ENCODE assay signal across 1 cellular context in the genomic region with DNA sequence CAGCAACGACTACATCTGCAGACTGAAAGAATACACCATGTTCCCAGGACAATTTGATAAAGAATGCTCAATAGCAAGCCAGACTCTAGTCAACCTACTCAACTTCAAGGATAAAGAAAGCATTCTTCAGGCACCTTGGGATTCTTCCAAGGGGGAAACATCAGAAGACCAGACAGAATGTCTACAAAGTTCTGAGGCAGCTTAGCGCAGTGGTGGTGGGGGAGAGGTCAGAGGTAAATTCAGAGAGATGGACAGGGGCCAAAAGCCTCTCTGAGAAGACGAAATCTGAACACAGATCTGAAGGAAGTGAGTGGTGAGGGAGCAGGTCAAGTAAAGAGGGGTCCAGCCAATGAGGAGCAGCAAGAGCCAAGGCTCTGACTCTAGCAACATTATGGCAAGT.
TF ChIP-seq lines count a peak whose summit lies in the region.

No MANE protein-coding gene starts in this region.

TF ChIP-seq in SK-N-SH treated with all-trans-retinoic acid at 6 μM for 48 hours, 23 proteins besides CTCF, POLR2A, EP300 and RAD21 (continued from another document):
- TF ChIP-seq, protein P1, sequence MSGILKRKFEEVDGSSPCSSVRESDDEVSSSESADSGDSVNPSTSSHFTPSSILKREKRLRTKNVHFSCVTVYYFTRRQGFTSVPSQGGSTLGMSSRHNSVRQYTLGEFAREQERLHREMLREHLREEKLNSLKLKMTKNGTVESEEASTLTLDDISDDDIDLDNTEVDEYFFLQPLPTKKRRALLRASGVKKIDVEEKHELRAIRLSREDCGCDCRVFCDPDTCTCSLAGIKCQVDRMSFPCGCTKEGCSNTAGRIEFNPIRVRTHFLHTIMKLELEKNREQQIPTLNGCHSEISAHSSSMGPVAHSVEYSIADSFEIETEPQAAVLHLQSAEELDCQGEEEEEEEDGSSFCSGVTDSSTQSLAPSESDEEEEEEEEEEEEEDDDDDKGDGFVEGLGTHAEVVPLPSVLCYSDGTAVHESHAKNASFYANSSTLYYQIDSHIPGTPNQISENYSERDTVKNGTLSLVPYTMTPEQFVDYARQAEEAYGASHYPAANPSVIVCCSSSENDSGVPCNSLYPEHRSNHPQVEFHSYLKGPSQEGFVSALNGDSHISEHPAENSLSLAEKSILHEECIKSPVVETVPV (CRISPR knock-in tag; IDR thresholded peaks at IDR 0.05): no peak
- TF ChIP-seq OSR1 (CRISPR knock-in tag; IDR thresholded peaks at IDR 0.05): no peak
- TF ChIP-seq PPARA (CRISPR knock-in tag; IDR thresholded peaks at IDR 0.05; ENCODE audit: borderline replicate concordance): no peak
- no peak for TF ChIP-seq ZNF565 (CRISPR knock-in tag; conservative IDR thresholded peaks at IDR 0.05; ENCODE audit: low read depth)
- no peak for TF ChIP-seq ZNF70 (CRISPR knock-in tag; IDR thresholded peaks at IDR 0.05)
- TF ChIP-seq ESRRG (CRISPR knock-in tag; IDR thresholded peaks at IDR 0.05): no peak
- TF ChIP-seq, protein P2, sequence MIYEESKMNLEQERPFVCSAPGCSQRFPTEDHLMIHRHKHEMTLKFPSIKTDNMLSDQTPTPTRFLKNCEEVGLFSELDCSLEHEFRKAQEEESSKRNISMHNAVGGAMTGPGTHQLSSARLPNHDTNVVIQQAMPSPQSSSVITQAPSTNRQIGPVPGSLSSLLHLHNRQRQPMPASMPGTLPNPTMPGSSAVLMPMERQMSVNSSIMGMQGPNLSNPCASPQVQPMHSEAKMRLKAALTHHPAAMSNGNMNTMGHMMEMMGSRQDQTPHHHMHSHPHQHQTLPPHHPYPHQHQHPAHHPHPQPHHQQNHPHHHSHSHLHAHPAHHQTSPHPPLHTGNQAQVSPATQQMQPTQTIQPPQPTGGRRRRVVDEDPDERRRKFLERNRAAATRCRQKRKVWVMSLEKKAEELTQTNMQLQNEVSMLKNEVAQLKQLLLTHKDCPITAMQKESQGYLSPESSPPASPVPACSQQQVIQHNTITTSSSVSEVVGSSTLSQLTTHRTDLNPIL (CRISPR knock-in tag; IDR thresholded peaks at IDR 0.05; ENCODE audit: low read depth): no peak
